In the genomic region with DNA sequence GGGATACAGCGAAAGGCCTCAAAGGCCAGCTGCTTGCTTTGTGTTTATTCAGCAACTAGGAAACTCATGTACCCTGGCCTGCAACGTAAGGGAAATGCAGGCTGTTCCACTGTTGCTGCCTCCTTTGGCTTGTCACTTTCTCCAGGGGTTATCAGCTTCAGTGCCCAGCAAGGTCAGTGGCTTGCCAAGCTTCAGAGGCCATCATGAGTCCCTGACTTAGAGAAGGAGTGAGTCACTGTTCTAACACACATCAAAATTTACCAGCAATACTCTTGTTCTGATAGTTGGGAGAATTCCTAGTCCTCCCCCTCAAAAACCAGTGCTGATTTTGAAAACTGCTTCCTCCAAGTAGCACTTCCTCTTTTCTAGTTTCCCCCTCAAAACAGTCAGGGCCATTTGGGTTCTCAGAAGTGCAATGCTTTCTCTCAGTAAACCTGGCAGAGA, we compare ENCODE assay signal across 9 cellular contexts.
DNase-seq lines count a peak whose midpoint lies in the region; ATAC-seq, FAIRE-seq and TF ChIP-seq lines count a peak whose summit lies in the region.
"Had no signal": no experiment of that assay in that cellular context is flagged by ENCODE, and none has a peak within 500 bp of the region (broad histone marks: within the 10 kb centered on the region; RNA-seq: fewer than 3 reads in every experiment).

No MANE protein-coding gene starts in this region.

- peaks cover 13% of the 10 kb centered on the region; the same call in 1 of the 3 replicates for H3K36me3 ChIP-seq in K562 (ENCODE audit: control insufficient read depth, insufficient read depth, low read length)
- H3K36me3 ChIP-seq in neural progenitor cell, result no peaks in the 10 kb centered on the region

- H4K20me1 ChIP-seq in K562 (replicated peaks; ENCODE audit: control insufficient read depth, insufficient read depth, low read length) (no peaks in the 10 kb centered on the region), neural progenitor cell (ENCODE audit: low read depth) (no peaks in the 10 kb centered on the region)

- H3K9me3 ChIP-seq in K562 (replicated peaks; ENCODE audit: control insufficient read depth, insufficient read depth, low read depth, low read length) (no peaks in the 10 kb centered on the region), neural progenitor cell (ENCODE audit: low read depth) (no peaks in the 10 kb centered on the region)
- H3K9me3 ChIP-seq: A549 had no signal

- no peaks in the 10 kb centered on the region for H3K27me3 ChIP-seq in K562 (ENCODE audit: control insufficient read depth in 2 of 2, insufficient read depth in 2 of 2, low read length in 2 of 2)
- H3K27me3 ChIP-seq in neural progenitor cell, result no peaks in the 10 kb centered on the region

- H3K27ac ChIP-seq in K562 (ENCODE audit: extremely low read depth, low read depth, low read length) (peak overlapping the region; percentile 78), neural progenitor cell (no peak overlapping the region)

- no peaks in the 10 kb centered on the region for H3K36me3 Mint-ChIP-seq in activated naive CD8-positive, alpha-beta T cell treated with anti-CD3 and anti-CD28 coated beads, Interleukin-2, amount 50 U/mL, for 24 hours (ENCODE audit: low read depth)
- H3K36me3 Mint-ChIP-seq in activated naive CD8-positive, alpha-beta T cell treated with anti-CD3 and anti-CD28 coated beads for 36 hours, result no peaks in the 10 kb centered on the region
- H3K36me3 Mint-ChIP-seq in neural progenitor cell, result no peaks in the 10 kb centered on the region

- H3K4me3 Mint-ChIP-seq in activated naive CD8-positive, alpha-beta T cell treated with anti-CD3 and anti-CD28 coated beads, Interleukin-2, amount 50 U/mL, for 24 hours, result no peak overlapping the region
- H3K4me3 Mint-ChIP-seq in activated naive CD8-positive, alpha-beta T cell treated with anti-CD3 and anti-CD28 coated beads for 36 hours, result no peak overlapping the region
- H3K4me3 Mint-ChIP-seq in neural progenitor cell, result no peak overlapping the region

- H3K79me2 ChIP-seq in K562 (ENCODE audit: control insufficient read depth, insufficient read depth, low read length) (no peaks in the 10 kb centered on the region), neural progenitor cell (ENCODE audit: low read depth) (no peaks in the 10 kb centered on the region)

- H2AFZ ChIP-seq in K562 (ENCODE audit: low read depth, low read length) (peak overlapping the region; percentile 55), neural progenitor cell (replicated peaks) (peak overlapping the region; percentile 88)

- WGBS in K562 (ENCODE audit: insufficient coverage, low coverage, missing lambda C conversion rate), result 30% methylated on average over 2 of the region's 2 CpGs

- TF ChIP-seq POLR2A in K562 (conservative IDR thresholded peaks at IDR 0.05), result no peak

- CTCF ChIA-PET in K562 (lab: Yijun Ruan, JAX; ENCODE audit: low intra/inter-chr PET ratio), result interaction anchor here (0.5 kb wide), 1 partner anchor 86 kb away, joined by 3 read pairs; no protein-coding TSS in a partner anchor

- in situ Hi-C loops in K562 (cut with MboI), result loop anchor here (10.0 kb wide), 1 partner anchor 151 kb away; no protein-coding TSS in a partner anchor

- no peaks in the 10 kb centered on the region for H3K9me3 Mint-ChIP-seq in activated naive CD8-positive, alpha-beta T cell treated with anti-CD3 and anti-CD28 coated beads, Interleukin-2, amount 50 U/mL, for 24 hours
- no peaks in the 10 kb centered on the region for H3K9me3 Mint-ChIP-seq in activated naive CD8-positive, alpha-beta T cell treated with anti-CD3 and anti-CD28 coated beads for 36 hours
- no peaks in the 10 kb centered on the region for H3K9me3 Mint-ChIP-seq in neural progenitor cell

- no peak for TF ChIP-seq CTCF in K562 (IDR thresholded peaks at IDR 0.05 in 2 of 3, conservative IDR thresholded peaks at IDR 0.05 in 1 of 3; ENCODE audit: insufficient read depth in 2 of 3, low read depth in 1 of 3, low read length in 3 of 3)
- TF ChIP-seq CTCF in neural progenitor cell (IDR thresholded peaks at IDR 0.05), result no peak

- BruUV-seq in K562 (replicated peaks; lab: Mats Ljungman, UMichigan), result no TSS peak

- no peak; a peak in 1 of 4 replicates for TF ChIP-seq RAD21 in K562 (CRISPR knock-in tag; conservative IDR thresholded peaks at IDR 0.05 in 1 of 2, IDR thresholded peaks at IDR 0.05 in 1 of 2)

- intact Hi-C loops in K562 (cut with micrococcal nuclease), result loop anchor here (5.0 kb wide), 1 partner anchor 148 kb away; no protein-coding TSS in a partner anchor

- peaks cover 4% of the 10 kb centered on the region for H3K4me1 Mint-ChIP-seq in activated naive CD8-positive, alpha-beta T cell treated with anti-CD3 and anti-CD28 coated beads, Interleukin-2, amount 50 U/mL, for 24 hours
- no peaks in the 10 kb centered on the region for H3K4me1 Mint-ChIP-seq in activated naive CD8-positive, alpha-beta T cell treated with anti-CD3 and anti-CD28 coated beads for 36 hours
- no peaks in the 10 kb centered on the region for H3K4me1 Mint-ChIP-seq in neural progenitor cell

- DNase-seq in activated naive CD8-positive, alpha-beta T cell treated with anti-CD3 and anti-CD28 coated beads, Interleukin-2, amount 50 U/mL, for 24 hours, result no peak
- no peak for DNase-seq in activated naive CD8-positive, alpha-beta T cell treated with anti-CD3 and anti-CD28 coated beads for 36 hours
- peak; percentile 7 to 67 (median 24) for DNase-seq in K562 (ENCODE audit: extremely low read depth in 1 of 4, low spot score in 3 of 4)
- no peak for DNase-seq in neural progenitor cell (ENCODE audit: low spot score)
- DNase-seq in stimulated activated CD4-positive, alpha-beta T cell treated with anti-CD3 and anti-CD28 coated beads, Interleukin-15, amount 100 ng/mL, for 24 hours, result no peak
- DNase-seq in COLO668 (lab: John Stamatoyannopoulos, UW; ENCODE audit: unreplicated experiment), result no peak
- no peak for DNase-seq in SW 1271 (lab: John Stamatoyannopoulos, UW)

- H3F3A ChIP-seq in neural progenitor cell (ENCODE audit: low read depth), result no peaks in the 10 kb centered on the region

- H3K27ac Mint-ChIP-seq in activated naive CD8-positive, alpha-beta T cell treated with anti-CD3 and anti-CD28 coated beads, Interleukin-2, amount 50 U/mL, for 24 hours, result peak overlapping the region; percentile 28
- H3K27ac Mint-ChIP-seq in activated naive CD8-positive, alpha-beta T cell treated with anti-CD3 and anti-CD28 coated beads for 36 hours, result no peak overlapping the region
- H3K27ac Mint-ChIP-seq in neural progenitor cell, result no peak overlapping the region

- POLR2A ChIA-PET in K562 (lab: Yijun Ruan, JAX), result interaction anchor here (0.7 to 1.0 kb wide), 2 partner anchors 11 to 66 kb away, joined by 3 read pairs; no protein-coding TSS in a partner anchor

- H3K4me3 ChIP-seq in K562 (no peak overlapping the region), neural progenitor cell (no peak overlapping the region)
- H3K4me3 ChIP-seq: A549 had no signal

- no peaks in the 10 kb centered on the region for H3K27me3 Mint-ChIP-seq in activated naive CD8-positive, alpha-beta T cell treated with anti-CD3 and anti-CD28 coated beads, Interleukin-2, amount 50 U/mL, for 24 hours
- no peaks in the 10 kb centered on the region for H3K27me3 Mint-ChIP-seq in activated naive CD8-positive, alpha-beta T cell treated with anti-CD3 and anti-CD28 coated beads for 36 hours
- H3K27me3 Mint-ChIP-seq in neural progenitor cell (ENCODE audit: insufficient read depth, low read depth), result no peaks in the 10 kb centered on the region

- peak overlapping the region; percentile 56 for H3K4me2 ChIP-seq in K562 (ENCODE audit: insufficient read depth, low read length)
- H3K4me2 ChIP-seq in neural progenitor cell, result no peak overlapping the region
- H3K4me2 ChIP-seq: A549 had no signal

- H3K9ac ChIP-seq in K562 (ENCODE audit: insufficient read depth in 1 of 2, low read depth in 2 of 2, low read length in 2 of 2), result peak overlapping the region in 1 of 2 experiments; percentile 35; a peak in 3 of 4 replicates
- H3K9ac ChIP-seq in neural progenitor cell, result no peak overlapping the region

- H3K9me1 ChIP-seq in K562 (ENCODE audit: control insufficient read depth, insufficient read depth, low read length), result no peaks in the 10 kb centered on the region

- ATAC-seq in activated naive CD8-positive, alpha-beta T cell treated with anti-CD3 and anti-CD28 coated beads, Interleukin-2, amount 50 U/mL, for 24 hours, result peak; percentile 33
- ATAC-seq in HG03457 (IDR thresholded peaks at IDR 0.05; ENCODE audit: unreplicated experiment) (peak; percentile 79), K562 (peak; percentile 87)
- ATAC-seq: A549 had no signal

- TF ChIP-seq EP300 in K562 (IDR thresholded peaks at IDR 0.05; ENCODE audit: low read length), result 0 out of 2 replicates have a peak, but pooled peaks have one; percentile 23

- FAIRE-seq in K562 (lab: Jason Lieb, UNC), result peak; percentile 89
- FAIRE-seq: A549 had no signal

- peaks cover 5 to 22% of the 10 kb centered on the region in 2 experiments; a peak in 3 of 5 replicates for H3K4me1 ChIP-seq in K562 (replicated peaks in 1 of 2; ENCODE audit: control insufficient read depth in 2 of 2, insufficient read depth in 2 of 2, low read length in 2 of 2)
- no peaks in the 10 kb centered on the region for H3K4me1 ChIP-seq in neural progenitor cell

TF ChIP-seq in K562, 482 proteins besides CTCF, POLR2A, EP300 and RAD21 (continues in another document):
- TF ChIP-seq MAZ (CRISPR knock-in tag; conservative IDR thresholded peaks at IDR 0.05 in 1 of 2, IDR thresholded peaks at IDR 0.05 in 1 of 2), result peak in 1 of 2 experiments; percentile 19; a peak in 1 of 4 replicates
- peak; percentile 22; the same call in 1 of the 2 replicates for TF ChIP-seq L3MBTL2 (IDR thresholded peaks at IDR 0.05)

Comparison
In these comparisons a context has a peak if more than half of its experiments do, and no peak if none do; other contexts are left out.
1. ATAC-seq: peak in every context shown above with its lines; median percentile 87 in K562; 79 in HG03457; 33 in activated naive CD8-positive, alpha-beta T cell treated with anti-CD3 and anti-CD28 coated beads, Interleukin-2, amount 50 U/mL, for 24 hours.
2. DNase-seq: peak in K562 (4 of 4); none in activated naive CD8-positive, alpha-beta T cell treated with anti-CD3 and anti-CD28 coated beads, Interleukin-2, amount 50 U/mL, for 24 hours (single experiment), activated naive CD8-positive, alpha-beta T cell treated with anti-CD3 and anti-CD28 coated beads for 36 hours (single experiment), neural progenitor cell (single experiment), stimulated activated CD4-positive, alpha-beta T cell treated with anti-CD3 and anti-CD28 coated beads, Interleukin-15, amount 100 ng/mL, for 24 hours (single experiment), COLO668 (single experiment) and SW 1271 (0 of 2).